ENCODE assay signal across 1 cellular context in the genomic region with DNA sequence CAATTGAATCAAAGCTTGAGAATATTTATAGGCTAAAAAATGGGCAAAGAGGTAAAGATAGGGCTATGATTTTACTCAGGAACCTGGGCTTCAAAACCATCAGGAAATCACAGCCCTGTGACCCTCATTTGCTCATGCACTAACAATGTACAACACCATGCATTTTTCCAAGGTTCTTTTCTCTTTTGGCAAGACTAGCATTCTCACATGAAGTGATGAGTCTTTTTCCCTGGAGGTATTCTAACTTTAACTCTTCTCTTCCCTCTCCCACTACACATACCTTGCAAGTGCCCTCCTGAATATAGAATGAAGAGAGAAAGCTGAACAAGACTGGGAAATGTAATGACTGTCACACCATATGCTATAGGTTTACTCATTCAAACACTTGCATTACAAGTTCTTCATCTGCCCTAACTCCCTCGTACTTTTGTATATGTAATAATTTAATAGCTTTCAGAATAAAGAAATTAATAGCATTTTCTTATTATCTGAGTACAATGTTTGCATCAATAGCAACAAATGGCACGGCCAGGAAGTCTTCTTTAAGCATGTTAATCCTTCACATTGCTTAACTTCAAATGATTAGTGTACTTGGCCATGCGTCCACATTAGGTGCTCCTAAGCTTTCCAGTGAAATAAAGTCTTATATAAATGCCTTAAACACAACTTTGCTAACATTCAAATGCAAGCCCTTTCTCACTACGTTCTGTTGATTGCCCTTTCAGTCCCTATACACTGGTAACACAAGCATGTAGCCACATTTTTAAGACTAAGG.
TF ChIP-seq lines count a peak whose summit lies in the region.

No MANE protein-coding gene starts in this region.

TF ChIP-seq in K562, 482 proteins besides CTCF, POLR2A, EP300 and RAD21 (continued from another document):
- TF ChIP-seq, protein P1, sequence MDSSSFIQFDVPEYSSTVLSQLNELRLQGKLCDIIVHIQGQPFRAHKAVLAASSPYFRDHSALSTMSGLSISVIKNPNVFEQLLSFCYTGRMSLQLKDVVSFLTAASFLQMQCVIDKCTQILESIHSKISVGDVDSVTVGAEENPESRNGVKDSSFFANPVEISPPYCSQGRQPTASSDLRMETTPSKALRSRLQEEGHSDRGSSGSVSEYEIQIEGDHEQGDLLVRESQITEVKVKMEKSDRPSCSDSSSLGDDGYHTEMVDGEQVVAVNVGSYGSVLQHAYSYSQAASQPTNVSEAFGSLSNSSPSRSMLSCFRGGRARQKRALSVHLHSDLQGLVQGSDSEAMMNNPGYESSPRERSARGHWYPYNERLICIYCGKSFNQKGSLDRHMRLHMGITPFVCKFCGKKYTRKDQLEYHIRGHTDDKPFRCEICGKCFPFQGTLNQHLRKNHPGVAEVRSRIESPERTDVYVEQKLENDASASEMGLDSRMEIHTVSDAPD (CRISPR knock-in tag; IDR thresholded peaks at IDR 0.05), result no peak
- TF ChIP-seq, protein P2, sequence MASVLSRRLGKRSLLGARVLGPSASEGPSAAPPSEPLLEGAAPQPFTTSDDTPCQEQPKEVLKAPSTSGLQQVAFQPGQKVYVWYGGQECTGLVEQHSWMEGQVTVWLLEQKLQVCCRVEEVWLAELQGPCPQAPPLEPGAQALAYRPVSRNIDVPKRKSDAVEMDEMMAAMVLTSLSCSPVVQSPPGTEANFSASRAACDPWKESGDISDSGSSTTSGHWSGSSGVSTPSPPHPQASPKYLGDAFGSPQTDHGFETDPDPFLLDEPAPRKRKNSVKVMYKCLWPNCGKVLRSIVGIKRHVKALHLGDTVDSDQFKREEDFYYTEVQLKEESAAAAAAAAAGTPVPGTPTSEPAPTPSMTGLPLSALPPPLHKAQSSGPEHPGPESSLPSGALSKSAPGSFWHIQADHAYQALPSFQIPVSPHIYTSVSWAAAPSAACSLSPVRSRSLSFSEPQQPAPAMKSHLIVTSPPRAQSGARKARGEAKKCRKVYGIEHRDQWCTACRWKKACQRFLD (CRISPR knock-in tag; IDR thresholded peaks at IDR 0.05), result no peak
